ENCODE assay signal across 19 cellular contexts in the genomic region with DNA sequence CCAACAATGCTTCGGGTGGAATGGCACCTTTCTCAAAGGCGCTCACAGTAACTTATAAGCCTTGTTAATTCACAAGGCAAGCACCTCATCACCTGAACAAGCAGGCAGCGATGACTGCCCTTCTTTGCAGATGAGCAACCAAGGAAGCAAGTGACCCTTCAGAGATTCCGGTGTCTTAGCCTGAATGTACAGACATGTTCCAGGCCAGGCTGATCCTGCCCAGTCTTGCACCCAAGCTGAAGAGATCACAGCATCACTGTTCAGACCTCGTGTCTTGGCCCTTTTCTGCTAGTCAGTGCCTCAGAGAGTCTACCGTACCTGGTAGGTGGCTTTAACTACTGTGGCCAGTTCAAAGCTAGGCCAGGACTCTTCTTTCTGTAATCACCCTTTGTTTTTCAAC.
DNase-seq lines count a peak whose midpoint lies in the region; ATAC-seq, FAIRE-seq and TF ChIP-seq lines count a peak whose summit lies in the region.
"Had no signal": no experiment of that assay in that cellular context is flagged by ENCODE, and none has a peak within 500 bp of the region (broad histone marks: within the 10 kb centered on the region; RNA-seq: fewer than 3 reads in every experiment).

No MANE protein-coding gene starts in this region.

- 92% methylated on average over 2 of the region's 6 CpGs; no CpG with 5 or more reads in 1 of the 2 experiments for WGBS in IMR-90 (ENCODE audit: extremely low coverage in 2 of 2, insufficient read length in 1 of 2), 2 experiments
- WGBS in trophoblast cell (ENCODE audit: extremely low coverage, insufficient coverage, insufficient read length) = no CpG with 5 or more reads among the region's 6 CpGs
- WGBS in aorta, 2 donors = 97 to 99% methylated on average over 6 of the region's 6 CpGs

- H3K14ac ChIP-seq in IMR-90 (replicated peaks; ENCODE audit: low read depth, low read length) (no peak overlapping the region), trophoblast cell (ENCODE audit: low read length) (no peak overlapping the region)

- no peak for TF ChIP-seq CTCF in IMR-90 (conservative IDR thresholded peaks at IDR 0.05; ENCODE audit: low read depth, low read length)
- no peak for TF ChIP-seq CTCF in bronchial epithelial cell (IDR thresholded peaks at IDR 0.05; ENCODE audit: insufficient read depth, low read length, severe bottlenecking)
- no peak for TF ChIP-seq CTCF in foreskin keratinocyte (conservative IDR thresholded peaks at IDR 0.05)

- peak overlapping the region; percentile 67 for H2BK12ac ChIP-seq in trophoblast cell (ENCODE audit: low read length)

- H2AK9ac ChIP-seq in IMR-90 (replicated peaks; ENCODE audit: low read depth, low read length, poor library complexity) = no peak overlapping the region

- H3K27ac ChIP-seq in IMR-90 (ENCODE audit: insufficient read depth, low read length) (no peak overlapping the region), foreskin keratinocyte (no peak overlapping the region), trophoblast cell (ENCODE audit: low read depth, low read length) (no peak overlapping the region), aorta (ENCODE audit: low read depth in 1 of 2, low read length in 2 of 2) (no peak overlapping the region)

- no peaks in the 10 kb centered on the region for H3K36me3 ChIP-seq in IMR-90 (ENCODE audit: control insufficient read depth, insufficient read depth, low read length)
- H3K36me3 ChIP-seq in bronchial epithelial cell (ENCODE audit: control insufficient read depth, insufficient read depth, low read length) = no peaks in the 10 kb centered on the region
- H3K36me3 ChIP-seq in trophoblast cell (ENCODE audit: control insufficient read depth in 1 of 2, insufficient read depth in 2 of 2, low read length in 2 of 2) = no peaks in the 10 kb centered on the region
- H3K36me3 ChIP-seq in aorta (ENCODE audit: control insufficient read depth in 1 of 2, insufficient read depth in 2 of 2, low read length in 1 of 2) = no peaks in the 10 kb centered on the region

- in situ Hi-C loops in IMR-90 (cut with MboI; ENCODE audit: low sequenced_read_pairs) = no loop called here

- H2BK120ac ChIP-seq in IMR-90 (ENCODE audit: low read depth, low read length) = no peak overlapping the region
- no peak overlapping the region for H2BK120ac ChIP-seq in trophoblast cell (ENCODE audit: insufficient read depth, low read length, poor library complexity)

- POLR2A ChIA-PET in IMR-90 (lab: Charles Lee; ENCODE audit: unreplicated experiment) = no interaction called here

- H2AK5ac ChIP-seq in IMR-90 (ENCODE audit: low read depth, low read length) (peak overlapping the region; percentile 3; the same call in 1 of the 2 replicates), trophoblast cell (ENCODE audit: low read length) (no peak overlapping the region)

- H3K23ac ChIP-seq in IMR-90 (ENCODE audit: low read depth, low read length) = no peak overlapping the region
- no peak overlapping the region for H3K23ac ChIP-seq in trophoblast cell (ENCODE audit: low read length)

- no peak overlapping the region for H4K91ac ChIP-seq in IMR-90 (ENCODE audit: insufficient read depth, low read depth, low read length)
- H4K91ac ChIP-seq in trophoblast cell (ENCODE audit: low read depth, low read length) = no peak overlapping the region

- ATAC-seq in IMR-90 (ENCODE audit: low read depth) (no peak), foreskin keratinocyte (no peak), aorta (ENCODE audit: low FRiP score) (no peak)
- ATAC-seq: GM23338, HCT116 had no signal

- intact Hi-C loops in IMR-90 (cut with micrococcal nuclease) = no loop called here
- intact Hi-C loops in aorta (cut with DNase I) = no loop called here

- H4K8ac ChIP-seq in IMR-90 (ENCODE audit: low read depth in 2 of 2, low read length in 2 of 2) (no peak overlapping the region), trophoblast cell (ENCODE audit: low read depth, low read length) (no peak overlapping the region)

- H2BK5ac ChIP-seq in IMR-90 (ENCODE audit: low read depth, low read length, poor library complexity, severe bottlenecking) = no peak overlapping the region
- H2BK5ac ChIP-seq in trophoblast cell (ENCODE audit: low read depth, low read length, poor library complexity) = no peak overlapping the region

- H2BK20ac ChIP-seq in IMR-90 (ENCODE audit: low read depth, low read length) = 0 out of 2 replicates have a peak overlapping the region, but pooled peaks have one; percentile 7

- BruUV-seq in IMR-90 (replicated peaks; lab: Mats Ljungman, UMichigan) = no TSS peak

- H3K9me3 ChIP-seq in IMR-90 (ENCODE audit: control insufficient read depth, insufficient read depth, low read length) (no peaks in the 10 kb centered on the region), trophoblast cell (ENCODE audit: insufficient read depth, low read depth, low read length) (no peaks in the 10 kb centered on the region), aorta (ENCODE audit: control insufficient read depth, low read length) (no peaks in the 10 kb centered on the region)

- H3K4me1 ChIP-seq in IMR-90 (ENCODE audit: control insufficient read depth, insufficient read depth, low read length) (peaks cover 13% of the 10 kb centered on the region), foreskin keratinocyte (no peaks in the 10 kb centered on the region), trophoblast cell (ENCODE audit: control insufficient read depth in 1 of 2, insufficient read depth in 2 of 2, low read length in 2 of 2) (peaks cover 3% of the 10 kb centered on the region in 2 experiments), aorta (ENCODE audit: control insufficient read depth in 1 of 2, insufficient read depth in 2 of 2, low read length in 2 of 2) (no peaks in the 10 kb centered on the region)

- H3K18ac ChIP-seq in IMR-90 (ENCODE audit: low read depth, low read length) (peak overlapping the region; percentile 9; the same call in 1 of the 2 replicates), trophoblast cell (ENCODE audit: low read length) (no peak overlapping the region)

- H3K4me2 ChIP-seq in IMR-90 (ENCODE audit: low read depth, low read length) (no peak overlapping the region), trophoblast cell (ENCODE audit: low read length) (no peak overlapping the region)
- H3K4me2 ChIP-seq: GM23338 had no signal

- H3K27me3 ChIP-seq in IMR-90 (ENCODE audit: control insufficient read depth, insufficient read depth, low read length) (peaks cover 5% of the 10 kb centered on the region), bronchial epithelial cell (ENCODE audit: control insufficient read depth, insufficient read depth, low read length) (no peaks in the 10 kb centered on the region), foreskin keratinocyte (peaks cover 2% of the 10 kb centered on the region), trophoblast cell (ENCODE audit: insufficient read depth, low read length) (no peaks in the 10 kb centered on the region), aorta (ENCODE audit: control insufficient read depth in 1 of 2, insufficient read depth in 2 of 2, low read length in 1 of 2) (no peaks in the 10 kb centered on the region)

- H2BK15ac ChIP-seq in IMR-90 (ENCODE audit: low read depth, low read length) = no peak overlapping the region

- CTCF ChIA-PET in IMR-90 (lab: Yijun Ruan, JAX) = interaction anchor here (0.7 kb wide), 1 partner anchor 91 kb away, joined by 3 read pairs; no protein-coding TSS in a partner anchor

- dilution Hi-C loops in IMR-90 (cut with HindIII; ENCODE audit: low sequenced_read_pairs, unreplicated experiment) = no loop called here

- no peaks in the 10 kb centered on the region for H3K79me2 ChIP-seq in trophoblast cell (ENCODE audit: control insufficient read depth, insufficient read depth, low read length, poor library complexity)

- no peaks in the 10 kb centered on the region for H4K20me1 ChIP-seq in IMR-90 (ENCODE audit: insufficient read depth, low read length)

- TF ChIP-seq RAD21 in IMR-90 (IDR thresholded peaks at IDR 0.05; ENCODE audit: low read length) = no peak

- H3K56ac ChIP-seq in IMR-90 (ENCODE audit: extremely low read depth, insufficient read depth, low read length) = no peak overlapping the region

- H3K4ac ChIP-seq in IMR-90 (ENCODE audit: low read depth, low read length) (0 out of 2 replicates have a peak overlapping the region, but pooled peaks have one; percentile 10), trophoblast cell (ENCODE audit: low read depth, low read length) (no peak overlapping the region)

- no peak overlapping the region for H4K12ac ChIP-seq in trophoblast cell (ENCODE audit: low read depth, low read length)

- FAIRE-seq in bronchial epithelial cell (lab: Jason Lieb, UNC) = no peak
- FAIRE-seq: GM12891, GM18507 had no signal

- peak overlapping the region; percentile 12; the same call in 1 of the 2 replicates for H4K5ac ChIP-seq in IMR-90 (ENCODE audit: low read depth, low read length)

- no peak for TF ChIP-seq POLR2A in IMR-90 (IDR thresholded peaks at IDR 0.05; ENCODE audit: low read depth, low read length)

- H3K9ac ChIP-seq in IMR-90 (ENCODE audit: low read depth, low read length) (no peak overlapping the region), trophoblast cell (ENCODE audit: low read length) (no peak overlapping the region)

- H3K9me1 ChIP-seq in IMR-90 (ENCODE audit: insufficient read depth, low read length) = no peaks in the 10 kb centered on the region

- H3K79me1 ChIP-seq in IMR-90 (ENCODE audit: low read depth in 1 of 2, low read length in 2 of 2) (no peaks in the 10 kb centered on the region), trophoblast cell (ENCODE audit: low read length) (peaks cover 2% of the 10 kb centered on the region)

- H2AFZ ChIP-seq in IMR-90 (replicated peaks; ENCODE audit: low read length, poor library complexity) (no peak overlapping the region), trophoblast cell (ENCODE audit: insufficient read depth, low read length, poor library complexity) (no peak overlapping the region)
- H2AFZ ChIP-seq: GM23338 had no signal

- no peak overlapping the region for H3K4me3 ChIP-seq in IMR-90 (ENCODE audit: insufficient read depth, low read depth, low read length)
- no peak overlapping the region for H3K4me3 ChIP-seq in bronchial epithelial cell (ENCODE audit: low read depth, low read length)
- no peak overlapping the region for H3K4me3 ChIP-seq in trophoblast cell (ENCODE audit: low read depth, low read length)
- no peak overlapping the region for H3K4me3 ChIP-seq in aorta (ENCODE audit: low read length in 2 of 2)
- H3K4me3 ChIP-seq: GM23338 had no signal

- DNase-seq in IMR-90 (no peak), bronchial epithelial cell (ENCODE audit: low read depth) (peak; percentile 73), foreskin keratinocyte (peak; percentile 66 to 85), trophoblast cell (no peak), aorta (no peak), activated T-cell treated with anti-CD3 and anti-CD28 coated beads for 4 hours (no peak), NCI-H2107 (lab: John Stamatoyannopoulos, UW) (no peak)
- DNase-seq: C1 segment of cervical spinal cord; Calu3; CD4-positive, alpha-beta memory T cell; COR-L47; DMS53; DMS79 treated with DMSO at 0.1 percent for 48 hours; GF-D8; H9 had no signal

Comparison
In these comparisons a context has a peak if more than half of its experiments do, and no peak if none do; other contexts are left out.
1. DNase-seq: peak in bronchial epithelial cell (single experiment) and foreskin keratinocyte (2 of 2); none in IMR-90 (single experiment), trophoblast cell (0 of 2), aorta (0 of 2), activated T-cell treated with anti-CD3 and anti-CD28 coated beads for 4 hours (single experiment) and NCI-H2107 (single experiment).